In the genomic region with DNA sequence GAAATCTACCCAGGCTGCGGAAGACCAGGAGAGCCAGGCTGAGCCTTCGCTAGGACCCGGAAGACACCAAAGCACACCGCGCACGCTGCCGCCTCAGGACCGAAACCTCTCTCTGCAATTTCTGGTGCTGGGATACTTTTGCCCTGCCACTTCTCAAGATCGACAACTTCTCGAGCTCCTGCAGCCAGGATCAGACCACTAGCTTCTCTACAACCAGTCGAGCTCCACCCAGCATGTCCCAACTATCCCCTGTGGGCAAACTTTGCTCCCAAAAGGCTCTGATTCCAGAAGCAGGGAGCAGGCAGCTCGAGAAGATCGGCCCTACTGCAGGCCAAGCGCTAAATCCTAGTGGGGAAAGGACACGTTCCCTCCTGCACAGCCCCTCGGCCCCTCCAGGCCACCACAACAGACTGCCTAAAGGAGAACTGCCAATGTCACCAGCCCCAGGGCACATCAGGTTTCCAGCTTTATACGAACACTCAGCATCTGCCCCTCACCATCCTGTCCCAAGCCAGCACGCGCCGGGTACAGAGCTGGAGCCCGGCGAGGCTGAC, we compare ENCODE assay signal across 8 cellular contexts. TPM values are rescaled to one million over a fixed set of nuclear protein-coding genes. Genes with fewer than 3 reads are reported as not detected.
A peak's percentile ranks its signal among the peaks of the same experiment; 100 is the strongest.
DNase-seq lines count a peak whose midpoint lies in the region; ATAC-seq, FAIRE-seq and TF ChIP-seq lines count a peak whose summit lies in the region.

No MANE protein-coding gene starts in this region.

- H3K4me2 ChIP-seq in astrocyte (ENCODE audit: low read length) (peak overlapping the region; percentile 97), hepatocyte (peak overlapping the region; percentile 88)

- peaks cover 3% of the 10 kb centered on the region for H3K36me3 Mint-ChIP-seq in astrocyte (ENCODE audit: low read depth, unreplicated experiment)

- H3K36me3 ChIP-seq in HUES64 (ENCODE audit: insufficient read depth, low read length), result peaks cover 25% of the 10 kb centered on the region
- H3K36me3 ChIP-seq in astrocyte (ENCODE audit: insufficient read depth, low read length), result peaks cover 3% of the 10 kb centered on the region
- no peaks in the 10 kb centered on the region for H3K36me3 ChIP-seq in hepatocyte (replicated peaks; ENCODE audit: insufficient read depth, low read depth)
- H3K36me3 ChIP-seq in gastrocnemius medialis, result peaks cover 0 to 4% of the 10 kb centered on the region in 2 donors

- WGBS in HUES64, result under 1% methylated on average over 22 of the region's 22 CpGs
- WGBS in hepatocyte (ENCODE audit: low lambda C conversion rate, missing lambda C conversion rate), result under 1% methylated on average over 22 of the region's 22 CpGs

- no peaks in the 10 kb centered on the region for H3K9me3 Mint-ChIP-seq in astrocyte (ENCODE audit: unreplicated experiment)

- peaks cover 26% of the 10 kb centered on the region for H3K4me1 Mint-ChIP-seq in astrocyte (ENCODE audit: low read depth, unreplicated experiment)

- peak overlapping the region; percentile 83 for H2AFZ ChIP-seq in astrocyte (ENCODE audit: low read depth, low read length)
- H2AFZ ChIP-seq in hepatocyte, result peak overlapping the region; percentile 17

- H3K27ac ChIP-seq in HUES64 (ENCODE audit: low read depth, low read length) (peak overlapping the region; percentile 95), astrocyte (ENCODE audit: low read depth, low read length) (peak overlapping the region; percentile 98), hepatocyte (peak overlapping the region; percentile 98), gastrocnemius medialis (peak overlapping the region; percentile 92 to 99 (median 96))

- TF ChIP-seq CTCF in astrocyte (IDR thresholded peaks at IDR 0.05; ENCODE audit: insufficient read depth, low read depth, low read length) (no peak), hepatocyte (IDR thresholded peaks at IDR 0.05; ENCODE audit: poor library complexity) (no peak), gastrocnemius medialis (IDR thresholded peaks at IDR 0.05 in 4 of 5, conservative IDR thresholded peaks at IDR 0.05 in 1 of 5) (no peak)

- H3K9me2 ChIP-seq in hepatocyte (replicated peaks; ENCODE audit: insufficient read depth), result no peaks in the 10 kb centered on the region

- H3K9ac ChIP-seq in HUES64 (ENCODE audit: low read depth, low read length) (peak overlapping the region; percentile 95), astrocyte (ENCODE audit: low read length) (peak overlapping the region; percentile 96)

- H3K4me1 ChIP-seq in HUES64 (ENCODE audit: insufficient read depth, low read length) (peaks cover 7% of the 10 kb centered on the region), astrocyte (ENCODE audit: insufficient read depth, low read length) (peaks cover 27% of the 10 kb centered on the region), hepatocyte (ENCODE audit: insufficient read depth) (peaks cover 31% of the 10 kb centered on the region), gastrocnemius medialis (peaks cover 45 to 46% of the 10 kb centered on the region in 2 donors)

- intact Hi-C loops in gastrocnemius medialis (cut with DNase I; ENCODE audit: low total_unique reads), result loop anchor here (1.0 to 5.0 kb wide), 5 partner anchors 40 to 179 kb away; a partner anchor contains a TSS

- ATAC-seq in gastrocnemius medialis (peak; percentile 14 to 30), GM21529 (IDR thresholded peaks at IDR 0.05; ENCODE audit: unreplicated experiment) (no peak)

- H3K27me3 ChIP-seq in HUES64 (ENCODE audit: insufficient read depth, low read length), result no peaks in the 10 kb centered on the region
- no peaks in the 10 kb centered on the region for H3K27me3 ChIP-seq in astrocyte (ENCODE audit: insufficient read depth, low read length)
- no peaks in the 10 kb centered on the region for H3K27me3 ChIP-seq in hepatocyte
- no peaks in the 10 kb centered on the region for H3K27me3 ChIP-seq in gastrocnemius medialis

- DNase-seq in DMS 273 treated with DMSO at 0.1 percent for 48 hours (lab: John Stamatoyannopoulos, UW) (peak; percentile 26), SKM-1 (lab: John Stamatoyannopoulos, UW; ENCODE audit: unreplicated experiment) (peak; percentile 3), astrocyte (ENCODE audit: low read depth) (peak; percentile 16), hepatocyte (ENCODE audit: low spot score) (peak; percentile 77), gastrocnemius medialis (peak; percentile 31 to 60), cortex of kidney (lab: John Stamatoyannopoulos, UW) (no peak)

- H3K4me3 Mint-ChIP-seq in astrocyte (ENCODE audit: unreplicated experiment), result peak overlapping the region; percentile 93

- H3K27ac Mint-ChIP-seq in astrocyte (ENCODE audit: unreplicated experiment), result peak overlapping the region; percentile 92

- TF ChIP-seq POLR2A in gastrocnemius medialis (IDR thresholded peaks at IDR 0.05), result no peak

- in situ Hi-C loops in gastrocnemius medialis (cut with MboI; ENCODE audit: low sequenced_read_pairs in 4 of 4), result loop anchor here in 2 of 4 donors (10.0 to 25.0 kb wide), 2 partner anchors 56 to 184 kb away; no protein-coding TSS in a partner anchor

- H3K9me3 ChIP-seq in HUES64 (ENCODE audit: insufficient read depth, low read depth, low read length), result no peaks in the 10 kb centered on the region
- H3K9me3 ChIP-seq in astrocyte (ENCODE audit: insufficient read depth, low read depth, low read length), result no peaks in the 10 kb centered on the region
- H3K9me3 ChIP-seq in hepatocyte (ENCODE audit: low read depth), result no peaks in the 10 kb centered on the region
- H3K9me3 ChIP-seq in gastrocnemius medialis, result no peaks in the 10 kb centered on the region

- H3K27me3 Mint-ChIP-seq in astrocyte (ENCODE audit: low read depth, unreplicated experiment), result no peaks in the 10 kb centered on the region

- H4K20me1 ChIP-seq in astrocyte (ENCODE audit: insufficient read depth, low read length) (peaks cover 49% of the 10 kb centered on the region), hepatocyte (ENCODE audit: insufficient read depth, poor library complexity, severe bottlenecking) (peaks cover 50% of the 10 kb centered on the region)

- no peak for FAIRE-seq in astrocyte (lab: Jason Lieb, UNC)

- H3K4me3 ChIP-seq in HUES64 (ENCODE audit: low read length), result peak overlapping the region; percentile 99
- H3K4me3 ChIP-seq in astrocyte (ENCODE audit: insufficient read depth, low read depth, low read length), result peak overlapping the region; percentile 95
- peak overlapping the region; percentile 38 for H3K4me3 ChIP-seq in hepatocyte
- peak overlapping the region; percentile 84 to 100 (median 88) for H3K4me3 ChIP-seq in gastrocnemius medialis

- H3K79me2 ChIP-seq in astrocyte (ENCODE audit: insufficient read depth, low read length), result peaks cover 62% of the 10 kb centered on the region
- H3K79me2 ChIP-seq in hepatocyte, result peaks cover 55% of the 10 kb centered on the region

RNA-seq across cellular contexts. Expression of a gene that starts 1.0 kb away (rescaled TPM):
- 19.7 TPM for polyA plus RNA-seq in HUES64 (2013, experiment 1 of 2)
- 18.3 TPM for polyA plus RNA-seq in HUES64 (2013, experiment 2 of 2)
- total RNA-seq in astrocyte (35.6 and 40.1 TPM in 2 replicates), hepatocyte (18.6 and 20.0 TPM in 2 replicates), gastrocnemius medialis (10 to 100 TPM; 26.0 to 41.5 (median 27.5) TPM)
- 22.9 and 26.5 TPM in 2 replicates for polyA plus RNA-seq in hepatocyte

RNA-seq across cellular contexts. Expression of a gene that starts 40.2 kb away (rescaled TPM):
- polyA plus RNA-seq in HUES64 (2013, experiment 1 of 2), result 58.4 TPM
- polyA plus RNA-seq in HUES64 (2013, experiment 2 of 2), result 70.2 TPM
- total RNA-seq in astrocyte (101 and 105 TPM in 2 replicates), hepatocyte (88.7 and 93.8 TPM in 2 replicates), gastrocnemius medialis (100 to 1,000 TPM in 1 of 4 donors, 10 to 100 TPM in 3; 69.3 to 142 (median 85.6) TPM)
- polyA plus RNA-seq in hepatocyte, result 155 and 181 TPM in 2 replicates

RNA-seq across cellular contexts. Expression of a gene that starts 46.3 kb away (rescaled TPM):
- polyA plus RNA-seq in HUES64 (2013, experiment 1 of 2), result 65.7 TPM
- polyA plus RNA-seq in HUES64 (2013, experiment 2 of 2), result 72.3 TPM
- 116 and 128 TPM in 2 replicates for total RNA-seq in astrocyte
- 18.0 and 18.1 TPM in 2 replicates for total RNA-seq in hepatocyte
- polyA plus RNA-seq in hepatocyte, result 88.4 and 109 TPM in 2 replicates
- total RNA-seq in gastrocnemius medialis, result 10 to 100 TPM; 64.8 to 83.2 (median 73.9) TPM

Comparison
In these comparisons a context has a peak if more than half of its experiments do, and no peak if none do; other contexts are left out.
1. H3K4me3 ChIP-seq: peak in every context shown above with its lines; median percentile 99 in HUES64; 95 in astrocyte; 88 in gastrocnemius medialis; 38 in hepatocyte.